Comparison of ENCODE assay signal across 13 cellular contexts in genomic region chr4:40564004-40564403, GRCh38.
DNase-seq lines count a peak whose midpoint lies in the region; ATAC-seq and TF ChIP-seq lines count a peak whose summit lies in the region.
"Had no signal": no experiment of that assay in that cellular context is flagged by ENCODE, and none has a peak within 500 bp of the region (broad histone marks: within the 10 kb centered on the region; RNA-seq: fewer than 3 reads in every experiment).

No MANE protein-coding gene starts in this region.

- H3K9me3 ChIP-seq in left ventricle myocardium inferior (replicated peaks) (no peaks in the 10 kb centered on the region), BE2C (no peaks in the 10 kb centered on the region)
- H3K9me3 ChIP-seq: SK-N-SH had no signal

- H3K4me1 ChIP-seq in left ventricle myocardium inferior (no peaks in the 10 kb centered on the region), BE2C (no peaks in the 10 kb centered on the region)

- intact Hi-C loops in cardiac septum (cut with DNase I), result no loop called here
- intact Hi-C loops in left ventricle myocardium inferior (cut with micrococcal nuclease), result no loop called here
- intact Hi-C loops in left colon (cut with DNase I, micrococcal nuclease), result no loop called here

- H3K4me3 ChIP-seq in left ventricle myocardium inferior, result no peak overlapping the region
- H3K4me3 ChIP-seq in BE2C (ENCODE audit: low read depth, low read length), result no peak overlapping the region

- DNase-seq in cardiac septum (ENCODE audit: low spot score) (peak; percentile 84), left ventricle myocardium inferior (no peak), SKM-1 treated with dmso at 0.1 percent for 144 hours (lab: John Stamatoyannopoulos, UW; ENCODE audit: unreplicated experiment) (peak; percentile 81), left colon (no peak), BE2C (no peak), NCI-H2196 treated with DMSO at 0.1 percent for 48 hours (lab: John Stamatoyannopoulos, UW; ENCODE audit: unreplicated experiment) (no peak), GM20000 (ENCODE audit: low spot score) (no peak)
- DNase-seq: activated CD4-positive, alpha-beta T cell treated with anti-CD3 and anti-CD28 coated beads, Interleukin-2, amount 50 U/mL, for 1 hour; activated effector memory CD4-positive, alpha-beta T cell treated with Interleukin-2 at 50 U/mL for 16 hours; DND-41; NCI-H446; SK-N-SH had no signal

- TF ChIP-seq CTCF in left ventricle myocardium inferior (IDR thresholded peaks at IDR 0.05; ENCODE audit: borderline replicate concordance) (no peak), BE2C (IDR thresholded peaks at IDR 0.05; ENCODE audit: low read depth, low read length) (no peak), GM20000 (IDR thresholded peaks at IDR 0.05; ENCODE audit: extremely low read depth, missing control alignments) (no peak)

- no peaks in the 10 kb centered on the region for H3K36me3 ChIP-seq in left ventricle myocardium inferior
- no peaks in the 10 kb centered on the region for H3K36me3 ChIP-seq in BE2C

- H3K27me3 ChIP-seq in left ventricle myocardium inferior (ENCODE audit: low read depth) (peaks cover 9% of the 10 kb centered on the region), BE2C (no peaks in the 10 kb centered on the region)

- ATAC-seq in left colon (peak; percentile 44), HG03159 (IDR thresholded peaks at IDR 0.05; ENCODE audit: unreplicated experiment) (no peak)

- no peak overlapping the region for H3K27ac ChIP-seq in left ventricle myocardium inferior (replicated peaks)

Comparison
In these comparisons a context has a peak if more than half of its experiments do, and no peak if none do; other contexts are left out.
1. DNase-seq: peak in cardiac septum (single experiment) and SKM-1 treated with dmso at 0.1 percent for 144 hours (single experiment); none in left ventricle myocardium inferior (single experiment), left colon (0 of 2), BE2C (single experiment), NCI-H2196 treated with DMSO at 0.1 percent for 48 hours (single experiment) and GM20000 (single experiment).